ENCODE assay signal across 8 cellular contexts in genomic region chr7:73851410-73852338, GRCh38. TPM values are rescaled to one million over a fixed set of nuclear protein-coding genes. Genes with fewer than 3 reads are reported as not detected.
A peak's percentile ranks its signal among the peaks of the same experiment; 100 is the strongest.
DNase-seq lines count a peak whose midpoint lies in the region; ATAC-seq lines count a peak whose summit lies in the region.

No MANE protein-coding gene starts in this region.

- H3K36me3 Mint-ChIP-seq in activated CD4-positive, alpha-beta memory T cell treated with anti-CD3 and anti-CD28 coated beads for 36 hours = no peaks in the 10 kb centered on the region
- H3K36me3 Mint-ChIP-seq in stimulated activated memory B cell treated with anti-CD40 and anti-IgM and Interleukin-4, amounts not matched to agents 10 μg/mL and 1 μg/mL and 100 μg/mL, for 72 hours = no peaks in the 10 kb centered on the region

- H3K27ac ChIP-seq in HUES6 (ENCODE audit: low read depth, low read length) = no peak overlapping the region

- POLR2A ChIA-PET in activated CD4-positive, alpha-beta memory T cell treated with anti-CD3 and anti-CD28 coated beads for 36 hours (lab: Charles Lee) = no interaction called here

- peaks cover 2% of the 10 kb centered on the region; the same call in 1 of the 2 replicates for H3K27me3 ChIP-seq in HUES6 (ENCODE audit: control insufficient read depth, insufficient read depth, low read length)

- H3K9me3 ChIP-seq in HUES6 (ENCODE audit: control insufficient read depth, insufficient read depth, low read depth, low read length) = peaks cover 7% of the 10 kb centered on the region; the same call in 1 of the 2 replicates

- H3K27me3 Mint-ChIP-seq in activated CD4-positive, alpha-beta memory T cell treated with anti-CD3 and anti-CD28 coated beads for 36 hours = peaks cover 13% of the 10 kb centered on the region
- peaks cover 48% of the 10 kb centered on the region for H3K27me3 Mint-ChIP-seq in stimulated activated memory B cell treated with anti-CD40 and anti-IgM and Interleukin-4, amounts not matched to agents 10 μg/mL and 1 μg/mL and 100 μg/mL, for 72 hours

- H3K27ac Mint-ChIP-seq in activated CD4-positive, alpha-beta memory T cell treated with anti-CD3 and anti-CD28 coated beads for 36 hours = peak overlapping the region; percentile 45
- no peak overlapping the region for H3K27ac Mint-ChIP-seq in stimulated activated memory B cell treated with anti-CD40 and anti-IgM and Interleukin-4, amounts not matched to agents 10 μg/mL and 1 μg/mL and 100 μg/mL, for 72 hours

- H3K9me3 Mint-ChIP-seq in activated CD4-positive, alpha-beta memory T cell treated with anti-CD3 and anti-CD28 coated beads for 36 hours = no peaks in the 10 kb centered on the region
- no peaks in the 10 kb centered on the region for H3K9me3 Mint-ChIP-seq in stimulated activated memory B cell treated with anti-CD40 and anti-IgM and Interleukin-4, amounts not matched to agents 10 μg/mL and 1 μg/mL and 100 μg/mL, for 72 hours

- H3K4me1 ChIP-seq in HUES6 (ENCODE audit: control insufficient read depth, insufficient read depth, low read length) = peaks cover 18% of the 10 kb centered on the region; the same call in 1 of the 2 replicates

- no peak overlapping the region for H3K4me3 Mint-ChIP-seq in activated CD4-positive, alpha-beta memory T cell treated with anti-CD3 and anti-CD28 coated beads for 36 hours
- no peak overlapping the region for H3K4me3 Mint-ChIP-seq in stimulated activated memory B cell treated with anti-CD40 and anti-IgM and Interleukin-4, amounts not matched to agents 10 μg/mL and 1 μg/mL and 100 μg/mL, for 72 hours

- peaks cover 30% of the 10 kb centered on the region for H3K4me1 Mint-ChIP-seq in activated CD4-positive, alpha-beta memory T cell treated with anti-CD3 and anti-CD28 coated beads for 36 hours (ENCODE audit: low read depth)
- H3K4me1 Mint-ChIP-seq in stimulated activated memory B cell treated with anti-CD40 and anti-IgM and Interleukin-4, amounts not matched to agents 10 μg/mL and 1 μg/mL and 100 μg/mL, for 72 hours = peaks cover 28% of the 10 kb centered on the region

- DNase-seq in Daoy (ENCODE audit: low read depth) (peak; percentile 98), glomerular visceral epithelial cell (ENCODE audit: extremely low spot score) (peak; percentile 95), activated gamma-delta T cell treated with Interleukin-2 at 50 U/mL for 16 hours (no peak), middle frontal gyrus (ENCODE audit: extremely low spot score, low spot score) (no peak)
- DNase-seq in activated CD4-positive, alpha-beta memory T cell treated with anti-CD3 and anti-CD28 coated beads for 36 hours = peak; percentile 55

- intact Hi-C loops in activated CD4-positive, alpha-beta memory T cell treated with anti-CD3 and anti-CD28 coated beads for 36 hours (cut with micrococcal nuclease) = loop anchor here (1.0 to 5.0 kb wide), 5 partner anchors 9 to 244 kb away; partner anchors contain the start of genes ABHD11, METTL27 and STX1A

- no peaks in the 10 kb centered on the region for H3K36me3 ChIP-seq in HUES6 (ENCODE audit: control insufficient read depth, insufficient read depth, low read length)

- CTCF ChIA-PET in activated CD4-positive, alpha-beta memory T cell treated with anti-CD3 and anti-CD28 coated beads for 36 hours (lab: Charles Lee) = interaction anchor here (1.2 to 5.8 kb wide), 2 partner anchors 25 to 40 kb away, joined by 4 to 97 read pairs; no protein-coding TSS in a partner anchor

- peak; percentile 81 for ATAC-seq in GM21423 (IDR thresholded peaks at IDR 0.05; ENCODE audit: unreplicated experiment)
- peak; percentile 84 for ATAC-seq in stimulated activated memory B cell treated with anti-CD40 and anti-IgM and Interleukin-4, amounts not matched to agents 10 μg/mL and 1 μg/mL and 100 μg/mL, for 72 hours

- H3K4me3 ChIP-seq in HUES6 (ENCODE audit: low read depth, low read length) = no peak overlapping the region

- peak overlapping the region; percentile 32 for H3K9ac ChIP-seq in HUES6 (ENCODE audit: low read length)

RNA-seq across cellular contexts. Expression of gene TMEM270, which starts 9.3 kb away (rescaled TPM):
- total RNA-seq in Daoy (2014; rRNA removed; shearing (Covaris generic)) = 0.69 and 1.5 TPM in 2 replicates
- total RNA-seq in activated CD4-positive, alpha-beta memory T cell treated with anti-CD3 and anti-CD28 coated beads for 36 hours = not detected

RNA-seq across cellular contexts. Expression of gene METTL27, which starts 9.4 kb away (rescaled TPM):
- total RNA-seq in Daoy (2014; rRNA removed; shearing (Covaris generic)) = 0.48 and 2.3 TPM in 2 replicates
- 1 to 10 TPM; 1.7 to 2.3 TPM for total RNA-seq in activated CD4-positive, alpha-beta memory T cell treated with anti-CD3 and anti-CD28 coated beads for 36 hours

RNA-seq across cellular contexts. Expression of gene CLDN4, which starts 20.9 kb away (rescaled TPM):
- total RNA-seq in Daoy (2014; rRNA removed; shearing (Covaris generic)) = 0.15 and 1.4 TPM in 2 replicates
- total RNA-seq in activated CD4-positive, alpha-beta memory T cell treated with anti-CD3 and anti-CD28 coated beads for 36 hours = under 1 TPM; 0.14 to 0.17 TPM

Comparison
In these comparisons a context has a peak if more than half of its experiments do, and no peak if none do; other contexts are left out.
1. DNase-seq: peak in Daoy (single experiment), activated CD4-positive, alpha-beta memory T cell treated with anti-CD3 and anti-CD28 coated beads for 36 hours (single experiment) and glomerular visceral epithelial cell (single experiment); none in activated gamma-delta T cell treated with Interleukin-2 at 50 U/mL for 16 hours (single experiment) and middle frontal gyrus (single experiment).